ENCODE assay signal across 9 cellular contexts in genomic region chr5:149434162-149435014, GRCh38. TPM values are rescaled to one million over a fixed set of nuclear protein-coding genes. Genes with fewer than 3 reads are reported as not detected.
DNase-seq lines count a peak whose midpoint lies in the region; ATAC-seq, FAIRE-seq and TF ChIP-seq lines count a peak whose summit lies in the region.
"Had no signal": no experiment of that assay in that cellular context is flagged by ENCODE, and none has a peak within 500 bp of the region (broad histone marks: within the 10 kb centered on the region; RNA-seq: fewer than 3 reads in every experiment).

No MANE protein-coding gene starts in this region.

- FAIRE-seq in pancreas (lab: Jason Lieb, UNC), result no peak
- FAIRE-seq in RCC 7860 (lab: Jason Lieb, UNC), result no peak

- no peaks in the 10 kb centered on the region for H3K4me1 ChIP-seq in pancreas
- peaks cover 38% of the 10 kb centered on the region for H3K4me1 ChIP-seq in vagina

- H3K27ac ChIP-seq in pancreas (no peak overlapping the region), vagina (peak overlapping the region; percentile 53)

- H3K9me3 Mint-ChIP-seq in CD14-positive monocyte, result peaks cover 11 to 21% (median 17%) of the 10 kb centered on the region in 7 donors

- H3K4me3 Mint-ChIP-seq in CD14-positive monocyte, result no peak overlapping the region
- H3K4me3 Mint-ChIP-seq: naive B cell had no signal

- ATAC-seq in pancreas, result peak; percentile 53 to 77 (median 68)

- no peaks in the 10 kb centered on the region for H3K27me3 ChIP-seq in pancreas
- H3K27me3 ChIP-seq in vagina, result no peaks in the 10 kb centered on the region

- intact Hi-C loops in CD14-positive monocyte (cut with micrococcal nuclease), result no loop called here
- intact Hi-C loops in pancreas (cut with DNase I), result loop anchor here in 1 of 3 donors (10.0 kb wide), 1 partner anchor 120 kb away; no protein-coding TSS in a partner anchor
- intact Hi-C loops in vagina (cut with DNase I), result loop anchor here (5.0 kb wide), 1 partner anchor 52 kb away; no protein-coding TSS in a partner anchor

- TF ChIP-seq POLR2A in vagina (IDR thresholded peaks at IDR 0.05), result no peak

- H3K27ac Mint-ChIP-seq in CD14-positive monocyte, result no peak overlapping the region
- H3K27ac Mint-ChIP-seq: naive B cell had no signal

- DNase-seq in CD14-positive monocyte (ENCODE audit: low spot score) (no peak), HCEC 1CT (peak; percentile 66), OCI-M2 (lab: John Stamatoyannopoulos, UW; ENCODE audit: unreplicated experiment) (peak; percentile 73), fibroblast of peridontal ligament (ENCODE audit: extremely low read depth) (peak; percentile 80), pancreas (peak in 2 of 6 donors; percentile 57 to 65), vagina (ENCODE audit: extremely low spot score in 2 of 2) (no peak), RCC 7860 (ENCODE audit: low spot score) (no peak)
- DNase-seq in activated T-cell treated with anti-CD3 and anti-CD28 coated beads, Interleukin-2, amount 50 U/mL, for 1 hour, result peak; percentile 50
- DNase-seq: naive B cell had no signal

- peaks cover 0 to 11% of the 10 kb centered on the region in 2 donors for H3K36me3 Mint-ChIP-seq in CD14-positive monocyte
- H3K36me3 Mint-ChIP-seq: naive B cell had no signal

- H3K9me3 ChIP-seq in pancreas (no peaks in the 10 kb centered on the region), vagina (no peaks in the 10 kb centered on the region)

- H3K4me1 Mint-ChIP-seq in CD14-positive monocyte, result peaks cover 21% of the 10 kb centered on the region

- H3K36me3 ChIP-seq in pancreas (no peaks in the 10 kb centered on the region), vagina (peaks cover 0 to 6% of the 10 kb centered on the region in 2 donors)

- no peak overlapping the region for H3K4me3 ChIP-seq in pancreas
- H3K4me3 ChIP-seq in vagina, result no peak overlapping the region

- TF ChIP-seq CTCF in CD14-positive monocyte (IDR thresholded peaks at IDR 0.05) (peak; percentile 76), pancreas (IDR thresholded peaks at IDR 0.05) (peak; percentile 69 to 87 (median 76)), vagina (IDR thresholded peaks at IDR 0.05) (peak; percentile 62 to 78 (median 72))

- peaks cover 0 to 11% (median 0%) of the 10 kb centered on the region in 3 donors for H3K27me3 Mint-ChIP-seq in CD14-positive monocyte (ENCODE audit: low read depth in 3 of 3)

- WGBS in pancreas, 2 donors, result 36 to 45% methylated on average over 7 of the region's 7 CpGs

RNA-seq across cellular contexts. Expression of gene IL17B, which starts 55.3 kb away (rescaled TPM):
- polyA plus RNA-seq in CD14-positive monocyte (not detected), pancreas (not detected)
- total RNA-seq in pancreas (not detected), vagina (2.7 TPM)

Comparison
In these comparisons a context has a peak if more than half of its experiments do, and no peak if none do; other contexts are left out.
1. DNase-seq: peak in HCEC 1CT (single experiment), OCI-M2 (single experiment), activated T-cell treated with anti-CD3 and anti-CD28 coated beads, Interleukin-2, amount 50 U/mL, for 1 hour (single experiment) and fibroblast of peridontal ligament (single experiment); none in CD14-positive monocyte (single experiment), vagina (0 of 2) and RCC 7860 (single experiment).
2. Peak in every context shown above with its lines, with median percentiles within 50 percentile points of each other: CTCF ChIP-seq.